ENCODE assay signal across 35 cellular contexts in the genomic region with DNA sequence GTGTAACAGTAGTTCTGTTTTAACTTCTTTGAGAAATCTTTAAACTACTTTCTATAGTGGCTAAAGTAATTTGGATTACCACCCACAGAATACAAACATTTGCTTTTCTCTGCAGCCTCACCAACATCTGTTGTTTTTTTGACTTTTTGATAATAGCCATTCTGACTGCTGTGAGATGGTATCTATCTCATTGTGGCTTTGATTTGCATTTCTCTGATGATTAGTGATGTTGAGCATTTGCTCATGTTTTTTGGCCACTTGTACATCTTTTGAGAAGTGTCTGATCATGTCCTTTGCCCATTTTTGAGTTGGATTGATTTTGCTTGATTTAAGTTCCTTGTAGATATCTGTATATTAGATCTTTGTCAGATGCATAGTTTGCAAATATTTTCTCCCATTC.
"Had no signal": no experiment of that assay in that cellular context is flagged by ENCODE, and none has a peak within 500 bp of the region (broad histone marks: within the 10 kb centered on the region; RNA-seq: fewer than 3 reads in every experiment).

No MANE protein-coding gene starts in this region.

- H3K4me1 ChIP-seq: adrenal gland, breast epithelium had no signal

- ATAC-seq: activated CD8-positive, alpha-beta T cell treated with anti-CD3 and anti-CD28 coated beads for 36 hours; activated naive CD4-positive, alpha-beta T cell treated with anti-CD3 and anti-CD28 coated beads, Interleukin-2, amount 50 U/mL, for 72 hours; activated T-cell treated with anti-CD3 and anti-CD28 coated beads, Interleukin-2, amount 50 U/mL, for 4 hours; activated T-cell treated with anti-CD3 and anti-CD28 coated beads, Interleukin-2, amount 50 U/mL, for 72 hours; activated T-helper 17 cell treated with anti-CD3 and anti-CD28 coated beads, Interleukin-2, amount 50 U/mL, for 72 hours; body of pancreas had no signal

- H3K27ac Mint-ChIP-seq: activated B cell treated with CpG ODN at 0.5 μM for 24 hours; activated CD4-positive, alpha-beta memory T cell treated with anti-CD3 and anti-CD28 coated beads for 36 hours; activated CD4-positive, alpha-beta T cell treated with anti-CD3 and anti-CD28 coated beads, Interleukin-2, amount 10 ng/mL, durations not matched to agents 24 days and 14 days; activated CD8-positive, alpha-beta T cell treated with anti-CD3 and anti-CD28 coated beads for 36 hours; activated naive CD4-positive, alpha-beta T cell treated with anti-CD3 and anti-CD28 coated beads for 36 hours; activated naive CD4-positive, alpha-beta T cell treated with anti-CD3 and anti-CD28 coated beads, Interleukin-2, amount 50 U/mL, for 72 hours; activated naive CD8-positive, alpha-beta T cell treated with anti-CD3 and anti-CD28 coated beads for 36 hours; activated T-cell treated with anti-CD3 and anti-CD28 coated beads, Interleukin-2, amount 50 U/mL, for 72 hours; activated T-helper 1 cell treated with anti-CD3 and anti-CD28 coated beads, Interleukin-12 subunit alpha, Interleukin-12 subunit beta, Interleukin-2, Interleukin-4 antibody, amounts not matched to agents 30 ng/mL and 10 ng/mL and 1 ng/mL, durations not matched to agents 14 hours and 24 hours and 36 hours; activated T-helper 17 cell treated with anti-CD3 and anti-CD28 coated beads, Interleukin-2, amount 50 U/mL, for 72 hours; T-helper 1 cell treated with Interleukin-12 subunit alpha and Interleukin-12 subunit beta and Interleukin-4 antibody, amounts not matched to agents 30 μg/mL and 1 μg/mL, for 36 hours; T-helper 2 cell treated with Interferon-gamma antibody and Interleukin-4, amounts not matched to agents 5 μg/mL and 100 μg/mL, for 36 hours had no signal

- H3K27me3 Mint-ChIP-seq: activated B cell treated with CpG ODN at 0.5 μM for 24 hours; activated CD4-positive, alpha-beta memory T cell treated with anti-CD3 and anti-CD28 coated beads for 36 hours; activated CD4-positive, alpha-beta T cell treated with anti-CD3 and anti-CD28 coated beads, Interleukin-2, amount 10 ng/mL, durations not matched to agents 24 days and 14 days; activated CD8-positive, alpha-beta T cell treated with anti-CD3 and anti-CD28 coated beads for 36 hours; activated naive CD8-positive, alpha-beta T cell treated with anti-CD3 and anti-CD28 coated beads for 36 hours; activated T-helper 17 cell treated with anti-CD3 and anti-CD28 coated beads, Interleukin-2, amount 50 U/mL, for 72 hours had no signal

- H3K9me3 ChIP-seq: adrenal gland, body of pancreas, breast epithelium had no signal

- DNase-seq: activated B cell treated with CpG ODN at 0.5 μM for 24 hours; activated CD4-positive, alpha-beta memory T cell treated with anti-CD3 and anti-CD28 coated beads for 36 hours; activated CD4-positive, alpha-beta T cell treated with anti-CD3 and anti-CD28 coated beads for 4 hours; activated CD4-positive, alpha-beta T cell treated with anti-CD3 and anti-CD28 coated beads, Interleukin-2, amount 10 ng/mL, durations not matched to agents 24 days and 14 days; activated CD4-positive, alpha-beta T cell treated with anti-CD3 and anti-CD28 coated beads, Interleukin-2, amount 50 U/mL, for 1 hour; activated CD4-positive, alpha-beta T cell treated with anti-CD3 and anti-CD28 coated beads, Interleukin-2, amount 50 U/mL, for 4 hours; activated CD4-positive, CD25-positive, alpha-beta regulatory T cell treated with anti-CD3 and anti-CD28 coated beads, Interleukin-2, amount 50 U/mL, for 72 hours; activated CD8-positive, alpha-beta memory T cell treated with anti-CD3 and anti-CD28 coated beads, Interleukin-2, amount 50 U/mL, for 4 hours; activated CD8-positive, alpha-beta T cell treated with anti-CD3 and anti-CD28 coated beads for 36 hours; activated effector memory CD4-positive, alpha-beta T cell treated with anti-CD3 and anti-CD28 coated beads, Interleukin-2, amount 50 U/mL, for 16 hours; activated gamma-delta T cell treated with Interleukin-2 at 50 U/mL for 16 hours; activated naive CD4-positive, alpha-beta T cell; activated naive CD4-positive, alpha-beta T cell treated with anti-CD3 and anti-CD28 coated beads for 36 hours; activated naive CD4-positive, alpha-beta T cell treated with anti-CD3 and anti-CD28 coated beads, Interleukin-2, amount 50 U/mL, for 16 hours; activated naive CD8-positive, alpha-beta T cell treated with anti-CD3 and anti-CD28 coated beads for 36 hours; activated T-cell treated with anti-CD3 and anti-CD28 coated beads for 4 hours; activated T-cell treated with anti-CD3 and anti-CD28 coated beads, Interleukin-2, amount 50 U/mL, for 1 hour; activated T-cell treated with anti-CD3 and anti-CD28 coated beads, Interleukin-2, amount 50 U/mL, for 4 hours; activated T-cell treated with anti-CD3 and anti-CD28 coated beads, Interleukin-2, amount 50 U/mL, for 72 hours; adrenal gland; amniotic stem cell; aorta; body of pancreas; brain microvascular endothelial cell; central memory CD4-positive, alpha-beta T cell; T-helper 1 cell; T-helper 2 cell; T-helper 9 cell; WERI-Rb-1 had no signal

- H3K4me3 Mint-ChIP-seq: activated B cell treated with CpG ODN at 0.5 μM for 24 hours; activated CD4-positive, alpha-beta memory T cell treated with anti-CD3 and anti-CD28 coated beads for 36 hours; activated CD4-positive, alpha-beta T cell treated with anti-CD3 and anti-CD28 coated beads, Interleukin-2, amount 10 ng/mL, durations not matched to agents 24 days and 14 days; activated CD8-positive, alpha-beta T cell treated with anti-CD3 and anti-CD28 coated beads for 36 hours; activated naive CD4-positive, alpha-beta T cell treated with anti-CD3 and anti-CD28 coated beads for 36 hours; activated naive CD8-positive, alpha-beta T cell treated with anti-CD3 and anti-CD28 coated beads for 36 hours; activated T-cell treated with anti-CD3 and anti-CD28 coated beads, Interleukin-2, amount 50 U/mL, for 4 hours; activated T-cell treated with anti-CD3 and anti-CD28 coated beads, Interleukin-2, amount 50 U/mL, for 72 hours; activated T-helper 1 cell treated with anti-CD3 and anti-CD28 coated beads, Interleukin-12 subunit alpha, Interleukin-12 subunit beta, Interleukin-2, Interleukin-4 antibody, amounts not matched to agents 30 ng/mL and 10 ng/mL and 1 ng/mL, durations not matched to agents 14 hours and 24 hours and 36 hours; activated T-helper 17 cell treated with anti-CD3 and anti-CD28 coated beads, Interleukin-2, amount 50 U/mL, for 72 hours; T-helper 1 cell treated with Interleukin-12 subunit alpha and Interleukin-12 subunit beta and Interleukin-4 antibody, amounts not matched to agents 30 μg/mL and 1 μg/mL, for 36 hours; T-helper 2 cell treated with Interferon-gamma antibody and Interleukin-4, amounts not matched to agents 5 μg/mL and 100 μg/mL, for 36 hours had no signal

- H3K4me3 ChIP-seq: adrenal gland, body of pancreas, breast epithelium had no signal

- H3K36me3 ChIP-seq: adrenal gland, brain microvascular endothelial cell, breast epithelium, WERI-Rb-1 had no signal

- H3K27ac ChIP-seq: adrenal gland, body of pancreas, brain microvascular endothelial cell, breast epithelium, WERI-Rb-1 had no signal

- H3K4me1 Mint-ChIP-seq: activated B cell treated with CpG ODN at 0.5 μM for 24 hours; activated CD4-positive, alpha-beta T cell treated with anti-CD3 and anti-CD28 coated beads, Interleukin-2, amount 10 ng/mL, durations not matched to agents 24 days and 14 days; activated naive CD8-positive, alpha-beta T cell treated with anti-CD3 and anti-CD28 coated beads for 36 hours; activated T-helper 17 cell treated with anti-CD3 and anti-CD28 coated beads, Interleukin-2, amount 50 U/mL, for 72 hours had no signal

- H3K27me3 ChIP-seq: adrenal gland, body of pancreas, brain microvascular endothelial cell, breast epithelium had no signal

- H3K36me3 Mint-ChIP-seq: activated CD4-positive, alpha-beta memory T cell treated with anti-CD3 and anti-CD28 coated beads for 36 hours; activated naive CD4-positive, alpha-beta T cell treated with anti-CD3 and anti-CD28 coated beads, Interleukin-2, amount 50 U/mL, for 72 hours; activated naive CD8-positive, alpha-beta T cell treated with anti-CD3 and anti-CD28 coated beads for 36 hours had no signal
